ENCODE assay signal across 8 cellular contexts in the genomic region with DNA sequence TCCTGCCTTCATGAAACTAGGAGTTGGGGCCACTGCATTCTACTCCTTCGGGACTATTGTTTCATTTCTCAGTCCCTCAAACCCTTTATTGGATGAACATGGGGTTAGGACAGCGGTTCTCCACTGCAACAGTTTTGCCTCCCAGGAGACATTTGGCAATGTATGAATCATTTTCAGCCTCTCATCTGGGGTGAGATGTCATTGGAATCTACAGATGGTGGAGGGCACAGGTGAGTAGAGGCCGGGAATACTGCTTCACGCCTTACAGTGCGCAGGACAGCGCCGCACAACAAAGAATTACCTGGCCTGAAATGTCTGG. TPM values are rescaled to one million over a fixed set of nuclear protein-coding genes. Genes with fewer than 3 reads are reported as not detected.
DNase-seq lines count a peak whose midpoint lies in the region; ATAC-seq and TF ChIP-seq lines count a peak whose summit lies in the region.

No MANE protein-coding gene starts in this region.

- no peaks in the 10 kb centered on the region; the same call in 1 of the 2 replicates for H3K36me3 ChIP-seq in DND-41 (ENCODE audit: insufficient read depth, low read length)
- peaks cover 3% of the 10 kb centered on the region; the same call in 1 of the 2 replicates for H3K36me3 ChIP-seq in SJSA1
- no peaks in the 10 kb centered on the region for H3K36me3 ChIP-seq in esophagus muscularis mucosa
- no peaks in the 10 kb centered on the region for H3K36me3 ChIP-seq in parathyroid adenoma (ENCODE audit: control insufficient read depth, insufficient read depth, low read length)

- no peak for TF ChIP-seq POLR2A in esophagus muscularis mucosa (IDR thresholded peaks at IDR 0.05; ENCODE audit: low read depth)

- H3K79me2 ChIP-seq in DND-41 (ENCODE audit: insufficient read depth, low read length): peaks cover 43% of the 10 kb centered on the region
- H3K79me2 ChIP-seq in parathyroid adenoma: peaks cover 3% of the 10 kb centered on the region

- H3K27ac ChIP-seq in DND-41 (ENCODE audit: low read length): peak overlapping the region; percentile 34; the same call in 1 of the 2 replicates
- H3K27ac ChIP-seq in SJSA1: peak overlapping the region; percentile 89
- peak overlapping the region; percentile 87 to 91 (median 89) for H3K27ac ChIP-seq in esophagus muscularis mucosa (replicated peaks in 1 of 4)
- peak overlapping the region; percentile 79 for H3K27ac ChIP-seq in parathyroid adenoma

- intact Hi-C loops in esophagus muscularis mucosa (cut with DNase I): no loop called here

- no peak for TF ChIP-seq EP300 in esophagus muscularis mucosa (IDR thresholded peaks at IDR 0.05)

- no peak for DNase-seq in DND-41
- DNase-seq in SJSA1 (ENCODE audit: low read depth in 1 of 2, low spot score in 2 of 2): no peak
- no peak for DNase-seq in esophagus muscularis mucosa (ENCODE audit: extremely low spot score)
- DNase-seq in middle frontal gyrus (ENCODE audit: extremely low spot score, low spot score): no peak

- H4K20me1 ChIP-seq in DND-41 (ENCODE audit: insufficient read depth, low read length): no peaks in the 10 kb centered on the region

- WGBS in esophagus muscularis mucosa: 71% methylated on average over 7 of the region's 7 CpGs

- no peaks in the 10 kb centered on the region for H3K9me3 ChIP-seq in DND-41 (ENCODE audit: insufficient read depth, low read length, severe bottlenecking)
- H3K9me3 ChIP-seq in SJSA1 (replicated peaks): no peaks in the 10 kb centered on the region
- no peaks in the 10 kb centered on the region for H3K9me3 ChIP-seq in esophagus muscularis mucosa
- no peaks in the 10 kb centered on the region for H3K9me3 ChIP-seq in parathyroid adenoma (ENCODE audit: control insufficient read depth, low read length)

- no peak for TF ChIP-seq CTCF in DND-41 (IDR thresholded peaks at IDR 0.05; ENCODE audit: borderline replicate concordance, extremely low read depth, low read length, poor library complexity, severe bottlenecking)
- no peak for TF ChIP-seq CTCF in esophagus muscularis mucosa (IDR thresholded peaks at IDR 0.05)
- no peak for TF ChIP-seq CTCF in parathyroid adenoma (IDR thresholded peaks at IDR 0.05)

- peak overlapping the region; percentile 58 for H3K4me2 ChIP-seq in DND-41 (ENCODE audit: insufficient read depth, low read length)
- H3K4me2 ChIP-seq in parathyroid adenoma (ENCODE audit: low read length): peak overlapping the region; percentile 36

- H3K9ac ChIP-seq in DND-41 (ENCODE audit: low read depth, low read length): no peak overlapping the region
- no peak overlapping the region for H3K9ac ChIP-seq in parathyroid adenoma

- H3K27me3 ChIP-seq in DND-41 (ENCODE audit: insufficient read depth, low read length, poor library complexity): no peaks in the 10 kb centered on the region
- H3K27me3 ChIP-seq in SJSA1 (replicated peaks): no peaks in the 10 kb centered on the region
- no peaks in the 10 kb centered on the region for H3K27me3 ChIP-seq in esophagus muscularis mucosa
- no peaks in the 10 kb centered on the region for H3K27me3 ChIP-seq in parathyroid adenoma (ENCODE audit: control insufficient read depth, insufficient read depth, low read length)

- peak overlapping the region in 1 of 2 experiments; percentile 99; a peak in 2 of 4 replicates for H3K4me3 ChIP-seq in DND-41 (ENCODE audit: low read depth in 1 of 2, low read length in 2 of 2)
- H3K4me3 ChIP-seq in SJSA1: peak overlapping the region; percentile 55
- peak overlapping the region; percentile 72 to 88 (median 78) for H3K4me3 ChIP-seq in esophagus muscularis mucosa
- H3K4me3 ChIP-seq in parathyroid adenoma (ENCODE audit: low read depth, low read length): peak overlapping the region; percentile 37

- peaks cover 48% of the 10 kb centered on the region for H3K4me1 ChIP-seq in DND-41 (ENCODE audit: insufficient read depth, low read length)
- H3K4me1 ChIP-seq in SJSA1 (replicated peaks): peaks cover 12% of the 10 kb centered on the region
- peaks cover 7 to 28% (median 25%) of the 10 kb centered on the region in 4 donors for H3K4me1 ChIP-seq in esophagus muscularis mucosa
- H3K4me1 ChIP-seq in parathyroid adenoma: peaks cover 3% of the 10 kb centered on the region

- H2AFZ ChIP-seq in DND-41 (ENCODE audit: low read depth, low read length) (peak overlapping the region; percentile 71), parathyroid adenoma (peak overlapping the region; percentile 99)

- ATAC-seq in DND-41 (ENCODE audit: insufficient read depth, low read depth) (no peak), esophagus mucosa (no peak), GM19467 (IDR thresholded peaks at IDR 0.05; ENCODE audit: unreplicated experiment) (no peak), GM21423 (IDR thresholded peaks at IDR 0.05; ENCODE audit: unreplicated experiment) (no peak)

RNA-seq across cellular contexts. Expression of gene GNPNAT1, which starts 0.6 kb away (rescaled TPM):
- total RNA-seq in SJSA1 (2014; rRNA removed; shearing (Covaris generic)): 28.3 and 36.0 TPM in 2 replicates
- total RNA-seq in esophagus muscularis mucosa (10 to 100 TPM; 12.9 to 32.5 (median 14.8) TPM), esophagus mucosa (18.2 TPM)

Comparison
In these comparisons a context has a peak if more than half of its experiments do, and no peak if none do; other contexts are left out.
1. H3K27ac ChIP-seq: peak in every context shown above with its lines; median percentile 89 in SJSA1; 89 in esophagus muscularis mucosa; 79 in parathyroid adenoma; 34 in DND-41.